ENCODE assay signal across 21 cellular contexts in genomic region chr21:37339527-37339889, GRCh38. TPM values are rescaled to one million over a fixed set of nuclear protein-coding genes. Genes with fewer than 3 reads are reported as not detected.
DNase-seq lines count a peak whose midpoint lies in the region; ATAC-seq, FAIRE-seq and TF ChIP-seq lines count a peak whose summit lies in the region.
"Had no signal": no experiment of that assay in that cellular context is flagged by ENCODE, and none has a peak within 500 bp of the region (broad histone marks: within the 10 kb centered on the region; RNA-seq: fewer than 3 reads in every experiment).

No MANE protein-coding gene starts in this region.

- peaks cover 0 to 5% (median 0%) of the 10 kb centered on the region in 11 donors for H3K9me3 ChIP-seq in heart right ventricle
- H3K9me3 ChIP-seq in upper lobe of right lung = no peaks in the 10 kb centered on the region
- H3K9me3 ChIP-seq in small intestine (ENCODE audit: control insufficient read depth, low read depth) = no peaks in the 10 kb centered on the region
- H3K9me3 ChIP-seq: Peyer's patch had no signal

- peak overlapping the region; percentile 98 for H3K27ac Mint-ChIP-seq in chondrocyte (ENCODE audit: unreplicated experiment)
- peak overlapping the region; percentile 90 for H3K27ac Mint-ChIP-seq in mesothelial cell of epicardium
- H3K27ac Mint-ChIP-seq: activated naive CD8-positive, alpha-beta T cell treated with anti-CD3 and anti-CD28 coated beads for 36 hours; naive thymus-derived CD8-positive, alpha-beta T cell; stimulated activated naive CD8-positive, alpha-beta T cell treated with anti-CD3 and anti-CD28 coated beads, Interleukin-15, amount 100 ng/mL, for 72 hours had no signal

- FAIRE-seq in small intestine (lab: Jason Lieb, UNC) = no peak

- WGBS in heart right ventricle, 2 donors = 8 to 14% methylated on average over 1 of the region's 1 CpG
- 20 to 27% (median 25%) methylated on average over 1 of the region's 1 CpG for WGBS in small intestine, 3 donors

- ATAC-seq in heart right ventricle (no peak), left cardiac atrium (no peak), upper lobe of right lung (no peak), GM19328 (IDR thresholded peaks at IDR 0.05; ENCODE audit: unreplicated experiment) (no peak), HG02798 (IDR thresholded peaks at IDR 0.05; ENCODE audit: poor library complexity, unreplicated experiment) (no peak)
- ATAC-seq: naive thymus-derived CD8-positive, alpha-beta T cell; stimulated activated naive CD8-positive, alpha-beta T cell treated with anti-CD3 and anti-CD28 coated beads, Interleukin-15, amount 100 ng/mL, for 72 hours had no signal

- H3K27me3 ChIP-seq in heart right ventricle = no peaks in the 10 kb centered on the region
- no peaks in the 10 kb centered on the region for H3K27me3 ChIP-seq in upper lobe of right lung
- no peaks in the 10 kb centered on the region for H3K27me3 ChIP-seq in small intestine (ENCODE audit: control insufficient read depth in 2 of 2, insufficient read depth in 2 of 2, low read length in 2 of 2)
- H3K27me3 ChIP-seq: Peyer's patch had no signal

- H3K9me3 Mint-ChIP-seq in chondrocyte (ENCODE audit: low read depth) (peaks cover 2% of the 10 kb centered on the region), mesothelial cell of epicardium (peaks cover 3% of the 10 kb centered on the region)

- H3K27me3 Mint-ChIP-seq in chondrocyte (ENCODE audit: low read depth) (no peaks in the 10 kb centered on the region), mesothelial cell of epicardium (ENCODE audit: low read depth) (peaks cover 9% of the 10 kb centered on the region)
- H3K27me3 Mint-ChIP-seq: activated naive CD8-positive, alpha-beta T cell treated with anti-CD3 and anti-CD28 coated beads for 36 hours; stimulated activated naive CD8-positive, alpha-beta T cell treated with anti-CD3 and anti-CD28 coated beads, Interleukin-15, amount 100 ng/mL, for 72 hours had no signal

- H3K4me1 Mint-ChIP-seq in chondrocyte (ENCODE audit: low read depth) = peaks cover 41% of the 10 kb centered on the region
- peaks cover 38% of the 10 kb centered on the region for H3K4me1 Mint-ChIP-seq in mesothelial cell of epicardium
- H3K4me1 Mint-ChIP-seq: naive thymus-derived CD8-positive, alpha-beta T cell had no signal

- TF ChIP-seq CTCF in heart right ventricle (IDR thresholded peaks at IDR 0.05) (no peak), chondrocyte (IDR thresholded peaks at IDR 0.05) (no peak), mesothelial cell of epicardium (IDR thresholded peaks at IDR 0.05; ENCODE audit: unreplicated experiment) (no peak), upper lobe of right lung (IDR thresholded peaks at IDR 0.05) (no peak)

- DNase-seq in heart right ventricle (no peak), left cardiac atrium (no peak), chondrocyte (ENCODE audit: low spot score) (no peak), mesothelial cell of epicardium (ENCODE audit: low spot score in 2 of 2, unreplicated experiment in 2 of 2) (no peak), upper lobe of right lung (no peak), small intestine (no peak)
- DNase-seq: activated CD4-positive, alpha-beta T cell treated with anti-CD3 and anti-CD28 coated beads for 4 hours; activated naive CD8-positive, alpha-beta T cell treated with anti-CD3 and anti-CD28 coated beads for 36 hours; activated T-cell treated with anti-CD3 and anti-CD28 coated beads for 4 hours; COR-L47; cortex of kidney; GF-D8; Kasumi-1; naive thymus-derived CD8-positive, alpha-beta T cell; NCI-H187; NCI-H524 treated with DMSO at 0.1 percent for 48 hours; Peyer's patch; stimulated activated naive CD8-positive, alpha-beta T cell treated with anti-CD3 and anti-CD28 coated beads, Interleukin-15, amount 100 ng/mL, for 72 hours; T-helper 2 cell had no signal

- intact Hi-C loops in heart right ventricle (cut with DNase I) = loop anchor here in 5 of 10 donors (1.0 to 10.0 kb wide), 5 partner anchors 26 to 75 kb away; partner anchors contain the start of genes VPS26C (in 2 of the 5) and DYRK1A (in 1 of the 5)
- intact Hi-C loops in left cardiac atrium (cut with DNase I) = loop anchor here in 1 of 2 donors (2.0 kb wide), 1 partner anchor 73 kb away; the partner anchor contains the start of gene VPS26C
- intact Hi-C loops in upper lobe of right lung (cut with DNase I) = no loop called here

- H3K36me3 ChIP-seq in heart right ventricle (no peaks in the 10 kb centered on the region), upper lobe of right lung (no peaks in the 10 kb centered on the region), small intestine (ENCODE audit: control insufficient read depth in 2 of 2, insufficient read depth in 2 of 2, low read length in 2 of 2) (no peaks in the 10 kb centered on the region)
- H3K36me3 ChIP-seq: Peyer's patch had no signal

- peak overlapping the region; percentile 63 for H3K4me3 Mint-ChIP-seq in chondrocyte (ENCODE audit: unreplicated experiment)
- peak overlapping the region; percentile 2 for H3K4me3 Mint-ChIP-seq in mesothelial cell of epicardium
- H3K4me3 Mint-ChIP-seq: activated naive CD8-positive, alpha-beta T cell treated with anti-CD3 and anti-CD28 coated beads for 36 hours; naive thymus-derived CD8-positive, alpha-beta T cell; stimulated activated naive CD8-positive, alpha-beta T cell treated with anti-CD3 and anti-CD28 coated beads, Interleukin-15, amount 100 ng/mL, for 72 hours had no signal

- H3K27ac ChIP-seq in heart right ventricle = peak overlapping the region; percentile 74 to 88 (median 81)
- H3K27ac ChIP-seq in upper lobe of right lung = peak overlapping the region; percentile 59
- no peak overlapping the region for H3K27ac ChIP-seq in small intestine (ENCODE audit: low read depth in 1 of 2, low read length in 1 of 2)

- H3K4me1 ChIP-seq in heart right ventricle = peaks cover 0 to 29% (median 16%) of the 10 kb centered on the region in 9 donors
- H3K4me1 ChIP-seq in upper lobe of right lung = peaks cover 19% of the 10 kb centered on the region
- H3K4me1 ChIP-seq in small intestine (ENCODE audit: control insufficient read depth in 2 of 2, insufficient read depth in 1 of 2, low read depth in 1 of 2, low read length in 1 of 2) = no peaks in the 10 kb centered on the region
- H3K4me1 ChIP-seq: Peyer's patch had no signal

- H3K36me3 Mint-ChIP-seq in chondrocyte (ENCODE audit: low read depth) = no peaks in the 10 kb centered on the region
- H3K36me3 Mint-ChIP-seq in mesothelial cell of epicardium = no peaks in the 10 kb centered on the region

- H3K4me3 ChIP-seq in heart right ventricle = no peak overlapping the region
- peak overlapping the region; percentile 8 for H3K4me3 ChIP-seq in upper lobe of right lung
- H3K4me3 ChIP-seq in small intestine (ENCODE audit: low read depth in 1 of 2, low read length in 2 of 2) = no peak overlapping the region
- H3K4me3 ChIP-seq: Peyer's patch had no signal

RNA-seq across cellular contexts. Expression of gene DYRK1A, which starts 27.1 kb away (rescaled TPM):
- total RNA-seq in heart right ventricle = 10 to 100 TPM; 57.6 to 94.2 (median 75.0) TPM
- polyA plus RNA-seq in heart right ventricle = 10 to 100 TPM; 24.7 to 30.6 TPM
- total RNA-seq in left cardiac atrium = 10 to 100 TPM; 53.0 to 68.3 TPM
- total RNA-seq in chondrocyte = 48.6 to 51.2 TPM (median 50.3 TPM) in 3 replicates
- 77.2 to 79.7 TPM (median 78.7 TPM) in 3 replicates for total RNA-seq in mesothelial cell of epicardium
- 70.9 TPM for total RNA-seq in upper lobe of right lung
- polyA plus RNA-seq in small intestine = 10 to 100 TPM; 10.5 to 19.6 (median 14.5) TPM

Comparison
In these comparisons a context has a peak if more than half of its experiments do, and no peak if none do; other contexts are left out.
1. H3K27ac ChIP-seq: peak in heart right ventricle (10 of 10) and upper lobe of right lung (single experiment); none in small intestine (0 of 2).